Comparison of ENCODE assay signal across 2 cellular contexts in the genomic region with DNA sequence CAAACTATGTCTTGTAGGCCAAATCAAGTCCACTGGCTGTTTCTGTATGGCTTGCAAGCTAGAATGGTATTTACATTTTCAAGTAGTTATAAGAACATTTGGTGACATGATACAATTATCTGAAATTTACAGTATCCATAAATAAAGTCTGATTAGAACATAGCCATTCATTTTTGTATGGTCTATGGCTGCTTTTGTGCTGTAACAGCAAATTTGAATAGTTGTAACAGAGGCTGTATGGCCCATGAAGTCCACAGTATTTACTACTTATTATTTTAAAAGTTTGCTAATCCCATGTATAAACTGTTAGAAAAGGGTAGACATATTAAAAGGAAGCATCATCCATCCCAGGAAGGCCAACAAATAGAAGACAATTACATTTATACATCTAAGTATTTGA.
TF ChIP-seq lines count a peak whose summit lies in the region.

No MANE protein-coding gene starts in this region.

TF ChIP-seq in A549, 52 proteins besides CTCF, POLR2A, EP300 and RAD21:
- TF ChIP-seq RFX5 (IDR thresholded peaks at IDR 0.05) (no peak), MAFK (IDR thresholded peaks at IDR 0.05; ENCODE audit: partially characterized antibody) (peak; percentile 67)

TF ChIP-seq in K562, 482 proteins besides CTCF, POLR2A, EP300 and RAD21:
- peak; percentile 56 for TF ChIP-seq ZNF316 (IDR thresholded peaks at IDR 0.05)
- TF ChIP-seq ZNF121 (CRISPR knock-in tag; conservative IDR thresholded peaks at IDR 0.05), result no peak
